In genomic region chr11:7982582-7983119, GRCh38 we compare ENCODE assay signal across 22 cellular contexts. TPM values are rescaled to one million over a fixed set of nuclear protein-coding genes. Genes with fewer than 3 reads are reported as not detected.
DNase-seq lines count a peak whose midpoint lies in the region; ATAC-seq and TF ChIP-seq lines count a peak whose summit lies in the region.
"Had no signal": no experiment of that assay in that cellular context is flagged by ENCODE, and none has a peak within 500 bp of the region (broad histone marks: within the 10 kb centered on the region; RNA-seq: fewer than 3 reads in every experiment).

No MANE protein-coding gene starts in this region.

- TF ChIP-seq CTCF in SK-N-SH (IDR thresholded peaks at IDR 0.05), result no peak

- POLR2A ChIA-PET in SK-N-SH (lab: Yijun Ruan, JAX), result no interaction called here

- DNase-seq in left cardiac atrium, result no peak
- no peak for DNase-seq in SK-N-SH
- DNase-seq in NCI-H526 (lab: John Stamatoyannopoulos, UW), result no peak
- no peak for DNase-seq in DMS79 (lab: John Stamatoyannopoulos, UW)
- DNase-seq: activated CD4-positive, CD25-positive, alpha-beta regulatory T cell; CD4-positive, CD25-positive, alpha-beta regulatory T cell; DMS79 treated with DMSO at 0.1 percent for 48 hours; Karpas-422; NCI-H1092 treated with DMSO at 0.1 percent for 48 hours; NCI-H774; right lobe of liver had no signal

- peaks cover 5% of the 10 kb centered on the region for H3K79me2 ChIP-seq in SK-N-SH (ENCODE audit: insufficient read depth)

- H3K9me3 ChIP-seq in SK-N-SH, result no peaks in the 10 kb centered on the region
- H3K9me3 ChIP-seq: right lobe of liver had no signal

- H3K4me3 ChIP-seq in SK-N-SH (ENCODE audit: low read depth in 2 of 2, low read length in 1 of 2), result no peak overlapping the region
- H3K4me3 ChIP-seq: lung, right lobe of liver had no signal

- no peak overlapping the region for H3K27ac ChIP-seq in SK-N-SH (ENCODE audit: low read depth in 2 of 2, low read length in 1 of 2)
- H3K27ac ChIP-seq: right lobe of liver had no signal

- WGBS in SK-N-SH (ENCODE audit: low lambda C conversion rate), result 37% methylated on average over 1 of the region's 1 CpG

- H3K9ac ChIP-seq in SK-N-SH, result no peak overlapping the region

- no peak overlapping the region for H2AFZ ChIP-seq in SK-N-SH (ENCODE audit: low read depth)

- H3K36me3 ChIP-seq in SK-N-SH (replicated peaks in 1 of 2; ENCODE audit: control insufficient read depth in 1 of 2, insufficient read depth in 2 of 2, low read length in 1 of 2), result no peaks in the 10 kb centered on the region
- H3K36me3 ChIP-seq: right lobe of liver had no signal

- H3K4me2 ChIP-seq in SK-N-SH, result no peak overlapping the region

- CTCF ChIA-PET in SK-N-SH (lab: Yijun Ruan, JAX), result no interaction called here

- intact Hi-C loops in left cardiac atrium (cut with DNase I), result loop anchor here in 1 of 2 donors (10.0 kb wide), 1 partner anchor 88 kb away; no protein-coding TSS in a partner anchor

- no peak for TF ChIP-seq EP300 in SK-N-SH (IDR thresholded peaks at IDR 0.05; ENCODE audit: borderline replicate concordance in 1 of 2, low read depth in 1 of 2, low read length in 1 of 2)

- TF ChIP-seq RAD21 in SK-N-SH (IDR thresholded peaks at IDR 0.05; ENCODE audit: low read length), result no peak

- H3K4me1 ChIP-seq in SK-N-SH (ENCODE audit: control insufficient read depth in 1 of 2, insufficient read depth in 2 of 2, low read depth in 1 of 2, low read length in 1 of 2), result no peaks in the 10 kb centered on the region

- H3K27me3 ChIP-seq in SK-N-SH (ENCODE audit: insufficient read depth), result no peaks in the 10 kb centered on the region
- H3K27me3 ChIP-seq: right lobe of liver had no signal

- no peaks in the 10 kb centered on the region for H4K20me1 ChIP-seq in SK-N-SH (ENCODE audit: insufficient read depth)

- no peaks in the 10 kb centered on the region for H3K9me2 ChIP-seq in SK-N-SH

- peaks cover 5% of the 10 kb centered on the region for H3F3A ChIP-seq in SK-N-SH (replicated peaks; ENCODE audit: insufficient read depth)

- ATAC-seq in GM18867 (IDR thresholded peaks at IDR 0.05; ENCODE audit: unreplicated experiment), result peak; percentile 33
- ATAC-seq in GM21423 (IDR thresholded peaks at IDR 0.05; ENCODE audit: unreplicated experiment), result peak; percentile 38
- ATAC-seq in HG02970 (IDR thresholded peaks at IDR 0.05; ENCODE audit: low FRiP score, unreplicated experiment), result peak; percentile 40
- peak; percentile 35 for ATAC-seq in HG03520 (IDR thresholded peaks at IDR 0.05; ENCODE audit: unreplicated experiment)
- ATAC-seq in left cardiac atrium, result no peak
- ATAC-seq: right lobe of liver had no signal

TF ChIP-seq in SK-N-SH, 30 proteins besides CTCF, POLR2A, EP300 and RAD21:
- TF ChIP-seq SMC3 (IDR thresholded peaks at IDR 0.05; ENCODE audit: low read depth, low read length), result no peak
- TF ChIP-seq NFIC (IDR thresholded peaks at IDR 0.05; ENCODE audit: borderline replicate concordance), result no peak
- no peak for TF ChIP-seq FOXM1 (IDR thresholded peaks at IDR 0.05; ENCODE audit: low read depth)
- no peak for TF ChIP-seq JUND (IDR thresholded peaks at IDR 0.05)
- no peak for TF ChIP-seq FOXJ3 (CRISPR knock-in tag; IDR thresholded peaks at IDR 0.05)
- no peak for TF ChIP-seq MEF2A (IDR thresholded peaks at IDR 0.05; ENCODE audit: borderline replicate concordance, low read depth)
- no peak for TF ChIP-seq FOSL2 (IDR thresholded peaks at IDR 0.05; ENCODE audit: borderline replicate concordance, low read depth)
- TF ChIP-seq RCOR1 (IDR thresholded peaks at IDR 0.05; ENCODE audit: low read length), result no peak
- no peak for TF ChIP-seq ELF1 (IDR thresholded peaks at IDR 0.05)
- no peak for TF ChIP-seq RFX5 (IDR thresholded peaks at IDR 0.05; ENCODE audit: low read length)
- no peak for TF ChIP-seq TEAD4 (IDR thresholded peaks at IDR 0.05; ENCODE audit: borderline replicate concordance, insufficient read depth)
- TF ChIP-seq EZH2phosphoT487 (IDR thresholded peaks at IDR 0.05; ENCODE audit: borderline replicate concordance, low read depth), result no peak
- no peak for TF ChIP-seq USF1 (IDR thresholded peaks at IDR 0.05; ENCODE audit: borderline replicate concordance, low read depth)
- no peak for TF ChIP-seq MAX (IDR thresholded peaks at IDR 0.05; ENCODE audit: low read depth)

RNA-seq across cellular contexts. Expression of gene EIF3F, which starts 4.5 kb away (rescaled TPM):
- total RNA-seq in left cardiac atrium, result 100 to 1,000 TPM; 141 to 142 TPM
- 213 and 341 TPM in 2 replicates for polyA plus RNA-seq in SK-N-SH (2012; rRNA removed)
- 295 and 390 TPM in 2 replicates for polyA plus RNA-seq in SK-N-SH (2012; cell fraction: cytosol; rRNA removed)
- polyA plus RNA-seq in SK-N-SH (2012; cell fraction: nucleus; rRNA removed), result 199 TPM in 2 replicates

RNA-seq across cellular contexts. Expression of gene NLRP10, which starts 17.4 kb away (rescaled TPM):
- not detected for total RNA-seq in left cardiac atrium
- 0.05 and 0.39 TPM in 2 replicates for polyA plus RNA-seq in SK-N-SH (2012; rRNA removed)
- 0.15 and 0.39 TPM in 2 replicates for polyA plus RNA-seq in SK-N-SH (2012; cell fraction: cytosol; rRNA removed)
- 0.13 and 0.27 TPM in 2 replicates for polyA plus RNA-seq in SK-N-SH (2012; cell fraction: nucleus; rRNA removed)
- total RNA-seq: CD4-positive, CD25-positive, alpha-beta regulatory T cell; dermis microvascular lymphatic vessel endothelial cell; epithelial cell of proximal tubule; lung; right lobe of liver; SK-MEL-5 had no signal
- polyA plus RNA-seq: adipose tissue; CD4-positive, CD25-positive, alpha-beta regulatory T cell; lung had no signal

RNA-seq across cellular contexts. Expression of gene OR10A3, which starts 41.1 kb away (rescaled TPM):
- total RNA-seq in left cardiac atrium, result not detected
- not detected in 2 replicates for polyA plus RNA-seq in SK-N-SH (2012; rRNA removed)
- polyA plus RNA-seq in SK-N-SH (2012; cell fraction: cytosol; rRNA removed), result not detected in 2 replicates
- polyA plus RNA-seq in SK-N-SH (2012; cell fraction: nucleus; rRNA removed), result 0.04 TPM in 1 of 2 replicates, not detected in the other
- total RNA-seq: bronchial epithelial cell; CD4-positive, CD25-positive, alpha-beta regulatory T cell; dermis microvascular lymphatic vessel endothelial cell; epithelial cell of proximal tubule; glomerular endothelial cell; lung; right lobe of liver; SK-MEL-5 had no signal
- polyA plus RNA-seq: adipose tissue; CD4-positive, CD25-positive, alpha-beta regulatory T cell; lung had no signal

RNA-seq across cellular contexts. Expression of gene OR10A6, which starts 51.6 kb away (rescaled TPM):
- not detected for total RNA-seq in left cardiac atrium
- 0.02 TPM in 1 of 2 replicates, not detected in the other for polyA plus RNA-seq in SK-N-SH (2012; rRNA removed)
- polyA plus RNA-seq in SK-N-SH (2012; cell fraction: cytosol; rRNA removed), result 0.01 and 0.03 TPM in 2 replicates
- 0.05 TPM in 1 of 2 replicates, not detected in the other for polyA plus RNA-seq in SK-N-SH (2012; cell fraction: nucleus; rRNA removed)
- total RNA-seq: bronchial epithelial cell; CD4-positive, CD25-positive, alpha-beta regulatory T cell; dermis microvascular lymphatic vessel endothelial cell; epithelial cell of proximal tubule; glomerular endothelial cell; lung; right lobe of liver; SK-MEL-5 had no signal
- polyA plus RNA-seq: adipose tissue; CD4-positive, CD25-positive, alpha-beta regulatory T cell; lung had no signal

Comparison
In these comparisons a context has a peak if more than half of its experiments do, and no peak if none do; other contexts are left out.
1. ATAC-seq: peak in GM18867 (single experiment), GM21423 (single experiment), HG02970 (single experiment) and HG03520 (single experiment); none in left cardiac atrium (0 of 2).